ENCODE assay signal across 29 cellular contexts in the genomic region with DNA sequence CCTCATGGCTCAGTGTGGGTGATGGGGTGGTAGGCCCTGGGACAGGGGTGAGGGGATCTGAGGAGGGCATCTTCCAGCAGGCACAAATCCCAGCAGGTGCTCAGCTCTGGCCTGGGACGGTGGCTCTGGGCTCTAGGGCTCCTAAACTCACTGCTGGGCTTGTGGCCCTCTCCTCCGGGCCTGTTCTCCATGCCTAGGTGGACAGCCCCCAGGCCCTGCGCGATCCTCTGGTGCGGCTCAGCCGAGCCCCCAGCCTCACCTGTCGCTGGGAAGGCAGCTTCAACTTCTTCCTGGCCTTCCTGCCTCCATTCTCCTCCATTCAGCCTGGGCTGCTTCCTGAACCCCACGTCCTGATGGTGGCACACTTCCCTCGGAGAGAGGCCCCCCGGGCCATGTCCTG. TPM values are rescaled to one million over a fixed set of nuclear protein-coding genes. Genes with fewer than 3 reads are reported as not detected.
"Had no signal": no experiment of that assay in that cellular context is flagged by ENCODE, and none has a peak within 500 bp of the region (broad histone marks: within the 10 kb centered on the region; RNA-seq: fewer than 3 reads in every experiment).

No MANE protein-coding gene starts in this region.

- DNase-seq: activated CD4-positive, alpha-beta memory T cell treated with anti-CD3 and anti-CD28 coated beads, Interleukin-2, amount 10 ng/mL, durations not matched to agents 7 days and 5 days; activated CD4-positive, alpha-beta T cell treated with anti-CD3 and anti-CD28 coated beads for 1 hour; activated CD4-positive, alpha-beta T cell treated with anti-CD3 and anti-CD28 coated beads for 48 hours; activated CD4-positive, CD25-positive, alpha-beta regulatory T cell; activated CD8-positive, alpha-beta memory T cell treated with anti-CD3 and anti-CD28 coated beads for 24 hours; activated CD8-positive, alpha-beta memory T cell treated with anti-CD3 and anti-CD28 coated beads, Interleukin-2, amount 10 ng/mL, durations not matched to agents 7 days and 5 days; activated CD8-positive, alpha-beta memory T cell treated with anti-CD3 and anti-CD28 coated beads, Interleukin-2, amount 50 U/mL, for 48 hours; activated effector memory CD4-positive, alpha-beta T cell treated with anti-CD3 and anti-CD28 coated beads, Interleukin-2, amount 50 U/mL, for 16 hours; activated naive CD4-positive, alpha-beta T cell; activated naive CD4-positive, alpha-beta T cell treated with anti-CD3 and anti-CD28 coated beads, Interleukin-2, amount 50 U/mL, for 16 hours; activated naive CD8-positive, alpha-beta T cell treated with anti-CD3 and anti-CD28 coated beads for 36 hours; activated T-cell treated with anti-CD3 and anti-CD28 coated beads, Interleukin-2, amount 50 U/mL, for 48 hours; amniotic stem cell; aorta; MM.1S; MV-4-11; NCI-H1436 treated with DMSO at 0.1 percent for 48 hours; NCI-H2029; NCI-H345; PC-9; Right ventricle myocardium superior; SW 1271; T-helper 1 cell; T-helper 2 cell; T1000 had no signal

- ATAC-seq: activated CD8-positive, alpha-beta memory T cell treated with anti-CD3 and anti-CD28 coated beads, Interleukin-2, amount 10 ng/mL, durations not matched to agents 7 days and 5 days had no signal

- H3K27ac ChIP-seq: cardiac muscle cell, PC-9 had no signal

- FAIRE-seq: RCC 7860 had no signal

- H3K36me3 ChIP-seq: cardiac muscle cell, WERI-Rb-1 had no signal

- H3K4me3 ChIP-seq: cardiac muscle cell, PC-9 had no signal

- H3K4me2 ChIP-seq: PC-9 had no signal

- H2AFZ ChIP-seq: PC-9 had no signal

- H3K27me3 ChIP-seq: cardiac muscle cell had no signal

RNA-seq across cellular contexts. Expression of gene FGFR3, which starts 19.3 kb away (rescaled TPM):
- total RNA-seq: activated naive CD8-positive, alpha-beta T cell treated with anti-CD3 and anti-CD28 coated beads for 36 hours; OCI-LY7 had no signal
